Comparison of ENCODE assay signal across 8 cellular contexts in the genomic region with DNA sequence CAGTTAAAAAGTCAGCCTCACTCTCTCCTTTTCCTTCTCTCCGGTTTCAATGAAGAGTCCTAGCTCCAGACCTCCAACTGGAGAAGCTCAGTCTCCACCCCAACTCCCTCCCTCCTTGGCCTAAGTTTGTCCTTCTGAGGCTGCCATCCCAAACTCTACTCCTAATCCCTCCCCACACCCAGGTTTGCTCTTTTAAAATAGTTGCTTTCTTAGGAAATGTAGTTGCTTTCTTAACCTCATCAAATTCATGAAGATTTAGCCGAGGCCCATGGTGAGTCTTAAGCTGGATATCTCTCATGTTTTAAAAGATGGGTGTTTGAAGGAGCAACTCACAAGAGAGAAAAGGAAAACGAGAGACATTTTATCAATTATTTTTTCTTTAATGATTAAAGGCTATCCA. TPM values are rescaled to one million over a fixed set of nuclear protein-coding genes. Genes with fewer than 3 reads are reported as not detected.
DNase-seq lines count a peak whose midpoint lies in the region; ATAC-seq and TF ChIP-seq lines count a peak whose summit lies in the region.

No MANE protein-coding gene starts in this region.

- H3K36me3 ChIP-seq in GM23248 (ENCODE audit: low read depth) = no peaks in the 10 kb centered on the region; the same call in 1 of the 2 replicates
- peaks cover 8% of the 10 kb centered on the region for H3K36me3 ChIP-seq in Panc1 (ENCODE audit: control insufficient read depth, insufficient read depth, low read length)

- ATAC-seq in Panc1 = peak; percentile 49; the same call in 1 of the 2 replicates
- ATAC-seq in GM18858 (IDR thresholded peaks at IDR 0.05; ENCODE audit: unreplicated experiment) = no peak
- ATAC-seq in HG02852 (IDR thresholded peaks at IDR 0.05; ENCODE audit: unreplicated experiment) = no peak
- ATAC-seq in HG03039 (IDR thresholded peaks at IDR 0.05; ENCODE audit: unreplicated experiment) = no peak

- no peaks in the 10 kb centered on the region for H4K20me1 ChIP-seq in GM23248 (ENCODE audit: insufficient read depth)

- intact Hi-C loops in Panc1 (cut with micrococcal nuclease; ENCODE audit: unreplicated experiment) = no loop called here

- H3K4me2 ChIP-seq in GM23248 (ENCODE audit: unreplicated experiment) = peak overlapping the region; percentile 99

- no TSS peak for BruUV-seq in Panc1 (replicated peaks; lab: Mats Ljungman, UMichigan)

- POLR2A ChIA-PET in Panc1 (lab: Charles Lee) = no interaction called here
- POLR2A ChIA-PET in GM10248 (lab: Yijun Ruan, JAX) = no interaction called here

- DNase-seq in GM23248 (peak; percentile 65), Panc1 (ENCODE audit: low read depth, low spot score) (no peak), coronary artery (ENCODE audit: low spot score) (no peak), midbrain (lab: John Stamatoyannopoulos, UW) (peak; percentile 30), GM10248 (ENCODE audit: extremely low spot score) (no peak)

- peak overlapping the region; percentile 97 for H2AFZ ChIP-seq in GM23248

- H3K27me3 ChIP-seq in GM23248 (replicated peaks; ENCODE audit: insufficient read depth) = no peaks in the 10 kb centered on the region
- H3K27me3 ChIP-seq in Panc1 (ENCODE audit: control insufficient read depth, insufficient read depth, low read length) = no peaks in the 10 kb centered on the region

- no peaks in the 10 kb centered on the region for H3K9me2 ChIP-seq in GM23248 (ENCODE audit: insufficient read depth)

- peaks cover 5% of the 10 kb centered on the region; the same call in 1 of the 2 replicates for H3K4me1 ChIP-seq in GM23248 (ENCODE audit: insufficient read depth)
- H3K4me1 ChIP-seq in Panc1 (ENCODE audit: control insufficient read depth, insufficient read depth, low read length) = peaks cover 4% of the 10 kb centered on the region; the same call in 1 of the 2 replicates

- CTCF ChIA-PET in Panc1 (lab: Charles Lee) (no interaction called here), GM10248 (lab: Yijun Ruan, JAX) (interaction anchor here (1.3 kb wide), 1 partner anchor 34 kb away, joined by 3 read pairs; no protein-coding TSS in a partner anchor)

- TF ChIP-seq CTCF in Panc1 (IDR thresholded peaks at IDR 0.05) (no peak), coronary artery (IDR thresholded peaks at IDR 0.05) (no peak), GM10248 (IDR thresholded peaks at IDR 0.05; ENCODE audit: control extremely low read depth, extremely low read depth, low read depth, missing control alignments) (no peak)

- H3K27ac ChIP-seq in GM23248 (no peak overlapping the region), Panc1 (ENCODE audit: low read length) (peak overlapping the region; percentile 81), coronary artery (peak overlapping the region in 1 of 2 donors; percentile 18)

- peaks cover 15% of the 10 kb centered on the region for H3K79me2 ChIP-seq in GM23248 (ENCODE audit: insufficient read depth)

- H3K9ac ChIP-seq in GM23248 = peak overlapping the region; percentile 91

- in situ Hi-C loops in GM23248 (cut with MboI) (no loop called here), Panc1 (cut with HindIII; ENCODE audit: low pct_unique_long_range_greater_than_20kb, low sequenced_read_pairs) (no loop called here)

- 47 to 49% methylated on average over 3 of the region's 3 CpGs for WGBS in GM23248 (ENCODE audit: low coverage in 1 of 2, low lambda C conversion rate in 2 of 2, missing lambda C conversion rate in 2 of 2), 2 experiments

- H3F3A ChIP-seq in GM23248 (ENCODE audit: insufficient read depth) = no peaks in the 10 kb centered on the region

- H3K9me3 ChIP-seq in GM23248 (ENCODE audit: low read depth) (no peaks in the 10 kb centered on the region), Panc1 (ENCODE audit: control insufficient read depth, insufficient read depth, low read depth, low read length) (no peaks in the 10 kb centered on the region)

- H3K4me3 ChIP-seq in GM23248 = peak overlapping the region; percentile 93
- peak overlapping the region; percentile 69 to 81 for H3K4me3 ChIP-seq in Panc1 (ENCODE audit: low read depth in 2 of 2, low read length in 2 of 2)
- peak overlapping the region; percentile 82 for H3K4me3 ChIP-seq in coronary artery

RNA-seq across cellular contexts. Expression of a gene that starts 0.9 kb away (rescaled TPM):
- 29.0 and 33.8 TPM in 2 replicates for total RNA-seq in GM23248 (2014; rRNA removed; shearing (Covaris generic))
- 35.8 and 37.9 TPM in 2 replicates for polyA plus RNA-seq in GM23248 (2016; fragmentation: Nextera tagmentation; extraction: Ambion mirVana)
- total RNA-seq in Panc1 (2021; ENCODE audit: unreplicated experiment) = 42.8 TPM
- polyA plus RNA-seq in Panc1 (2012; ENCODE audit: insufficient read length) = 31.6 TPM

Comparison
In these comparisons a context has a peak if more than half of its experiments do, and no peak if none do; other contexts are left out.
1. DNase-seq: peak in GM23248 (single experiment) and midbrain (single experiment); none in Panc1 (single experiment), coronary artery (single experiment) and GM10248 (single experiment).
2. Peak in every context shown above with its lines, with median percentiles within 50 percentile points of each other: H3K4me3 ChIP-seq.